In genomic region chr13:110711778-110712070, GRCh38 we compare ENCODE assay signal across 8 cellular contexts. TPM values are rescaled to one million over a fixed set of nuclear protein-coding genes. Genes with fewer than 3 reads are reported as not detected.
A peak's percentile ranks its signal among the peaks of the same experiment; 100 is the strongest.
DNase-seq lines count a peak whose midpoint lies in the region; ATAC-seq and TF ChIP-seq lines count a peak whose summit lies in the region.

No MANE protein-coding gene starts in this region.

- no peaks in the 10 kb centered on the region for H3K36me3 Mint-ChIP-seq in osteocyte (ENCODE audit: unreplicated experiment)

- TF ChIP-seq CTCF in epithelial cell of proximal tubule (conservative IDR thresholded peaks at IDR 0.05; ENCODE audit: low read depth, low read length): no peak
- TF ChIP-seq CTCF in osteocyte (IDR thresholded peaks at IDR 0.05): no peak

- intact Hi-C loops in posterior vena cava (cut with DNase I): loop anchor here in 1 of 2 donors (10.0 kb wide), 2 partner anchors 103 to 203 kb away; partner anchors contain the start of gene ANKRD10

- DNase-seq in NCI-H2171 treated with DMSO at 0.1 percent for 48 hours (lab: John Stamatoyannopoulos, UW) (peak; percentile 53), NCI-H2171 (lab: John Stamatoyannopoulos, UW) (no peak), RKO (ENCODE audit: low spot score) (peak; percentile 32), epithelial cell of proximal tubule (ENCODE audit: low read depth) (no peak), osteocyte (ENCODE audit: extremely low spot score, unreplicated experiment) (peak; percentile 42), COLO829 (ENCODE audit: low spot score) (no peak), left lobe of liver (ENCODE audit: low spot score) (no peak), posterior vena cava (ENCODE audit: low spot score) (no peak)

- ATAC-seq in left lobe of liver: no peak

- no peaks in the 10 kb centered on the region for H3K27me3 Mint-ChIP-seq in osteocyte (ENCODE audit: unreplicated experiment)

- peak overlapping the region; percentile 99 for H3K27ac Mint-ChIP-seq in osteocyte (ENCODE audit: unreplicated experiment)

- peaks cover 21% of the 10 kb centered on the region for H3K4me1 Mint-ChIP-seq in osteocyte (ENCODE audit: unreplicated experiment)

- H3K4me3 Mint-ChIP-seq in osteocyte (ENCODE audit: unreplicated experiment): peak overlapping the region; percentile 99

- H3K9me3 Mint-ChIP-seq in osteocyte (ENCODE audit: unreplicated experiment): no peaks in the 10 kb centered on the region

- peak overlapping the region; percentile 85 for H3K4me3 ChIP-seq in epithelial cell of proximal tubule (ENCODE audit: low read depth, low read length)

RNA-seq across cellular contexts. Expression of gene ING1, which starts 1.8 kb away (rescaled TPM):
- total RNA-seq in epithelial cell of proximal tubule (14.1 and 18.7 TPM in 2 replicates), osteocyte (21.8 and 23.2 TPM in 2 replicates), left lobe of liver (15.2 TPM), posterior vena cava (1 to 10 TPM; 7.0 to 9.5 TPM)

RNA-seq across cellular contexts. Expression of gene CARS2, which starts 5.8 kb away (rescaled TPM):
- total RNA-seq in epithelial cell of proximal tubule (28.5 and 143 TPM in 2 replicates), osteocyte (57.1 and 62.2 TPM in 2 replicates), left lobe of liver (33.9 TPM), posterior vena cava (10 to 100 TPM; 43.7 to 46.9 TPM)

Comparison
In these comparisons a context has a peak if more than half of its experiments do, and no peak if none do; other contexts are left out.
1. DNase-seq: peak in NCI-H2171 treated with DMSO at 0.1 percent for 48 hours (single experiment), RKO (single experiment) and osteocyte (single experiment); none in NCI-H2171 (single experiment), epithelial cell of proximal tubule (single experiment), COLO829 (single experiment), left lobe of liver (single experiment) and posterior vena cava (single experiment).